In the genomic region with DNA sequence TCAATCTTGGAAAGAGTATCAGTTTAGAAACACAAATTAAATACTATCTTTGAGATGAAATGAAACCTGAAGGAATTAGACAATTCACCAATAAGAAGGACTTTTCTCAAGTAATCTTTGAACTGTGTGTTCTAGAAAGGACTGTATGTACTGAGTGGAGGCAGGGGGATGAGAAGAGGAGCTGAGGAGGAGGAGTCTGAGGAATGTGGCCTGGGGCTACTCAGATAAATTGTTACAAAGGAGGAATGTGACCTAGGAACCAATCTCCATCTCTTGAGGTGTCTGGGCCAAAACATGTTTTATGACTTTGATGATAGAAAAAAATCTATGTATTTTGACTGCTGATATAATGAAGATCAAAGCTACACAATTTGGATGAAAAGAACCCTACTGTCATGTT, we compare ENCODE assay signal across 23 cellular contexts.
DNase-seq lines count a peak whose midpoint lies in the region; ATAC-seq and TF ChIP-seq lines count a peak whose summit lies in the region.
"Had no signal": no experiment of that assay in that cellular context is flagged by ENCODE, and none has a peak within 500 bp of the region (broad histone marks: within the 10 kb centered on the region; RNA-seq: fewer than 3 reads in every experiment).

No MANE protein-coding gene starts in this region.

- H3K9me2 ChIP-seq in hepatocyte (replicated peaks; ENCODE audit: insufficient read depth) = no peaks in the 10 kb centered on the region

- ATAC-seq in IMR-90 (ENCODE audit: low read depth) = no peak
- ATAC-seq in lower lobe of right lung = no peak
- ATAC-seq in HG02763 (IDR thresholded peaks at IDR 0.05; ENCODE audit: unreplicated experiment) = no peak
- no peak for ATAC-seq in natural killer cell treated with Interleukin-12 subunit alpha and Interleukin-12 subunit beta and Interleukin-15 and Interleukin-18, amount 100 ng/mL, for 72 hours
- ATAC-seq: gastroesophageal sphincter had no signal

- intact Hi-C loops in IMR-90 (cut with micrococcal nuclease) (loop anchor here (5.0 kb wide), 2 partner anchors 50 to 120 kb away; no protein-coding TSS in a partner anchor), lower lobe of right lung (cut with DNase I) (no loop called here), tibial artery (cut with DNase I; ENCODE audit: low total_unique reads) (no loop called here)

- H3F3A ChIP-seq in neural progenitor cell (ENCODE audit: low read depth) = no peaks in the 10 kb centered on the region

- in situ Hi-C loops in IMR-90 (cut with MboI; ENCODE audit: low sequenced_read_pairs) = no loop called here

- no peak overlapping the region for H3K18ac ChIP-seq in IMR-90 (ENCODE audit: low read depth, low read length)

- H3K4me1 ChIP-seq in BLaER1 treated with 17β-estradiol and CSF1 and Interleukin-3, amounts not matched to agents 10 nM and 100 nM = peaks cover 42 to 97% (median 89%) of the 10 kb centered on the region in 10 experiments
- H3K4me1 ChIP-seq in IMR-90 (ENCODE audit: control insufficient read depth, insufficient read depth, low read length) (peaks cover 4% of the 10 kb centered on the region), hepatocyte (ENCODE audit: insufficient read depth) (peaks cover 39% of the 10 kb centered on the region), neural progenitor cell (no peaks in the 10 kb centered on the region), lower lobe of right lung (peaks cover 6% of the 10 kb centered on the region), tibial artery (peaks cover 0 to 42% (median 29%) of the 10 kb centered on the region in 4 donors)

- DNase-seq in IMR-90 (no peak), hepatocyte (ENCODE audit: low spot score) (no peak), neural progenitor cell (ENCODE audit: low spot score) (no peak), lower lobe of right lung (no peak), tibial artery (no peak)
- DNase-seq in natural killer cell treated with Interleukin-12 subunit alpha and Interleukin-12 subunit beta and Interleukin-15 and Interleukin-18, amount 100 ng/mL, for 72 hours (ENCODE audit: low spot score) = no peak
- DNase-seq: activated CD4-positive, alpha-beta T cell treated with anti-CD3 and anti-CD28 coated beads, Interleukin-2, amount 10 ng/mL, durations not matched to agents 24 days and 14 days; activated gamma-delta T cell treated with Interleukin-2 at 50 U/mL for 16 hours; activated T-cell treated with anti-CD3 and anti-CD28 coated beads, Interleukin-2, amount 50 U/mL, for 24 hours; H7; NCI-H1105 treated with DMSO at 0.1 percent for 48 hours; NCI-H2029 treated with DMSO at 0.1 percent for 48 hours; NCI-H2227 treated with DMSO at 0.1 percent for 48 hours; NCI-H526 treated with DMSO at 0.1 percent for 48 hours; nucleus accumbens; SHP77 treated with DMSO at 0.1 percent for 48 hours; upper lobe of left lung; WERI-Rb-1 had no signal

- TF ChIP-seq CTCF in IMR-90 (conservative IDR thresholded peaks at IDR 0.05; ENCODE audit: low read depth, low read length) (no peak), hepatocyte (IDR thresholded peaks at IDR 0.05; ENCODE audit: poor library complexity) (no peak), neural progenitor cell (IDR thresholded peaks at IDR 0.05) (no peak), lower lobe of right lung (IDR thresholded peaks at IDR 0.05) (no peak), tibial artery (IDR thresholded peaks at IDR 0.05) (no peak)

- H3K56ac ChIP-seq in IMR-90 (ENCODE audit: extremely low read depth, insufficient read depth, low read length) = no peak overlapping the region

- H4K91ac ChIP-seq in IMR-90 (ENCODE audit: insufficient read depth, low read depth, low read length) = no peak overlapping the region

- no peak overlapping the region for H4K5ac ChIP-seq in IMR-90 (ENCODE audit: low read depth, low read length)

- 0 out of 2 replicates have a peak overlapping the region, but pooled peaks have one; percentile 43 for H3K4ac ChIP-seq in IMR-90 (ENCODE audit: low read depth, low read length)

- H3K27me3 Mint-ChIP-seq in neural progenitor cell (ENCODE audit: insufficient read depth, low read depth) = no peaks in the 10 kb centered on the region
- peaks cover 22 to 58% of the 10 kb centered on the region in 2 donors for H3K27me3 Mint-ChIP-seq in natural killer cell treated with Interleukin-12 subunit alpha and Interleukin-12 subunit beta and Interleukin-15 and Interleukin-18, amount 100 ng/mL, for 72 hours
- H3K27me3 Mint-ChIP-seq: activated CD4-positive, alpha-beta T cell treated with anti-CD3 and anti-CD28 coated beads, Interleukin-2, amount 10 ng/mL, durations not matched to agents 24 days and 14 days; activated T-cell treated with anti-CD3 and anti-CD28 coated beads, Interleukin-2, amount 50 U/mL, for 24 hours had no signal

- H3K23ac ChIP-seq in IMR-90 (ENCODE audit: low read depth, low read length) = no peak overlapping the region

- BruUV-seq in IMR-90 (replicated peaks; lab: Mats Ljungman, UMichigan) = no TSS peak

- H2AFZ ChIP-seq in IMR-90 (replicated peaks; ENCODE audit: low read length, poor library complexity) (no peak overlapping the region), hepatocyte (no peak overlapping the region), neural progenitor cell (replicated peaks) (peak overlapping the region; percentile 56)

- no peaks in the 10 kb centered on the region for H3K79me1 ChIP-seq in IMR-90 (ENCODE audit: low read depth in 1 of 2, low read length in 2 of 2)

- no peaks in the 10 kb centered on the region for H3K9me1 ChIP-seq in IMR-90 (ENCODE audit: insufficient read depth, low read length)

- H3K27ac Mint-ChIP-seq in neural progenitor cell = no peak overlapping the region
- H3K27ac Mint-ChIP-seq in natural killer cell treated with Interleukin-12 subunit alpha and Interleukin-12 subunit beta and Interleukin-15 and Interleukin-18, amount 100 ng/mL, for 72 hours = no peak overlapping the region
- H3K27ac Mint-ChIP-seq: activated CD4-positive, alpha-beta T cell treated with anti-CD3 and anti-CD28 coated beads, Interleukin-2, amount 10 ng/mL, durations not matched to agents 24 days and 14 days; activated T-cell treated with anti-CD3 and anti-CD28 coated beads, Interleukin-2, amount 50 U/mL, for 24 hours had no signal

- H3K9me3 ChIP-seq in BLaER1 treated with 17β-estradiol and CSF1 and Interleukin-3, amounts not matched to agents 10 nM and 100 nM (replicated peaks in 1 of 11) = peaks cover 4 to 37% (median 22%) of the 10 kb centered on the region in 11 experiments; a peak in 20 of 22 replicates
- H3K9me3 ChIP-seq in IMR-90 (ENCODE audit: control insufficient read depth, insufficient read depth, low read length) (no peaks in the 10 kb centered on the region), hepatocyte (ENCODE audit: low read depth) (no peaks in the 10 kb centered on the region), neural progenitor cell (ENCODE audit: low read depth) (no peaks in the 10 kb centered on the region), lower lobe of right lung (no peaks in the 10 kb centered on the region), tibial artery (no peaks in the 10 kb centered on the region)
- H3K9me3 ChIP-seq: gastroesophageal sphincter, upper lobe of left lung had no signal

- POLR2A ChIA-PET in IMR-90 (lab: Charles Lee; ENCODE audit: unreplicated experiment) = no interaction called here

- peak overlapping the region in 6 of 11 experiments; percentile 9 to 71 (median 54); a peak in 13 of 22 replicates for H3K27ac ChIP-seq in BLaER1 treated with 17β-estradiol and CSF1 and Interleukin-3, amounts not matched to agents 10 nM and 100 nM
- no peak overlapping the region for H3K27ac ChIP-seq in IMR-90 (ENCODE audit: insufficient read depth, low read length)
- H3K27ac ChIP-seq in hepatocyte = peak overlapping the region; percentile 81
- H3K27ac ChIP-seq in neural progenitor cell = no peak overlapping the region
- H3K27ac ChIP-seq in lower lobe of right lung = no peak overlapping the region
- no peak overlapping the region for H3K27ac ChIP-seq in tibial artery
- H3K27ac ChIP-seq: gastroesophageal sphincter, upper lobe of left lung, WERI-Rb-1 had no signal

- no peaks in the 10 kb centered on the region; a peak in 1 of 22 replicates for H3K36me3 ChIP-seq in BLaER1 treated with 17β-estradiol and CSF1 and Interleukin-3, amounts not matched to agents 10 nM and 100 nM
- H3K36me3 ChIP-seq in IMR-90 (ENCODE audit: control insufficient read depth, insufficient read depth, low read length) = no peaks in the 10 kb centered on the region
- no peaks in the 10 kb centered on the region for H3K36me3 ChIP-seq in hepatocyte (replicated peaks; ENCODE audit: insufficient read depth, low read depth)
- H3K36me3 ChIP-seq in neural progenitor cell = no peaks in the 10 kb centered on the region
- no peaks in the 10 kb centered on the region for H3K36me3 ChIP-seq in lower lobe of right lung
- no peaks in the 10 kb centered on the region for H3K36me3 ChIP-seq in tibial artery
- H3K36me3 ChIP-seq: gastroesophageal sphincter, upper lobe of left lung, WERI-Rb-1 had no signal

- H3K4me3 Mint-ChIP-seq in neural progenitor cell = no peak overlapping the region
- no peak overlapping the region for H3K4me3 Mint-ChIP-seq in natural killer cell treated with Interleukin-12 subunit alpha and Interleukin-12 subunit beta and Interleukin-15 and Interleukin-18, amount 100 ng/mL, for 72 hours
- H3K4me3 Mint-ChIP-seq: activated CD4-positive, alpha-beta T cell treated with anti-CD3 and anti-CD28 coated beads, Interleukin-2, amount 10 ng/mL, durations not matched to agents 24 days and 14 days; activated T-cell treated with anti-CD3 and anti-CD28 coated beads, Interleukin-2, amount 50 U/mL, for 24 hours; brain had no signal

- peak overlapping the region in 10 of 11 experiments; percentile 31 to 90 (median 69); a peak in 19 of 22 replicates for H3K4me2 ChIP-seq in BLaER1 treated with 17β-estradiol and CSF1 and Interleukin-3, amounts not matched to agents 10 nM and 100 nM
- H3K4me2 ChIP-seq in IMR-90 (ENCODE audit: low read depth, low read length) = no peak overlapping the region
- peak overlapping the region; percentile 11 for H3K4me2 ChIP-seq in hepatocyte
- no peak overlapping the region for H3K4me2 ChIP-seq in neural progenitor cell

- no peak overlapping the region; the same call in 1 of the 2 replicates for H2BK20ac ChIP-seq in IMR-90 (ENCODE audit: low read depth, low read length)

- H3K79me2 ChIP-seq in hepatocyte = no peaks in the 10 kb centered on the region
- no peaks in the 10 kb centered on the region for H3K79me2 ChIP-seq in neural progenitor cell (ENCODE audit: low read depth)

- no peaks in the 10 kb centered on the region for H3K27me3 ChIP-seq in BLaER1 treated with 17β-estradiol and CSF1 and Interleukin-3, amounts not matched to agents 10 nM and 100 nM
- H3K27me3 ChIP-seq in IMR-90 (ENCODE audit: control insufficient read depth, insufficient read depth, low read length) = no peaks in the 10 kb centered on the region
- no peaks in the 10 kb centered on the region for H3K27me3 ChIP-seq in hepatocyte
- no peaks in the 10 kb centered on the region for H3K27me3 ChIP-seq in neural progenitor cell
- no peaks in the 10 kb centered on the region for H3K27me3 ChIP-seq in lower lobe of right lung (ENCODE audit: low read depth)
- H3K27me3 ChIP-seq in tibial artery = no peaks in the 10 kb centered on the region
- H3K27me3 ChIP-seq: gastroesophageal sphincter, upper lobe of left lung had no signal

- dilution Hi-C loops in IMR-90 (cut with HindIII; ENCODE audit: low sequenced_read_pairs, unreplicated experiment) = no loop called here

- no peak overlapping the region for H2AK5ac ChIP-seq in IMR-90 (ENCODE audit: low read depth, low read length)

- no peak overlapping the region for H4K8ac ChIP-seq in IMR-90 (ENCODE audit: low read depth in 2 of 2, low read length in 2 of 2)

- CTCF ChIA-PET in IMR-90 (lab: Yijun Ruan, JAX) = interaction anchor here (0.5 kb wide), 1 partner anchor 48 kb away, joined by 6 read pairs; no protein-coding TSS in a partner anchor

- peak overlapping the region in 1 of 10 experiments; percentile 12; a peak in 1 of 20 replicates for H3K4me3 ChIP-seq in BLaER1 treated with 17β-estradiol and CSF1 and Interleukin-3, amounts not matched to agents 10 nM and 100 nM
- H3K4me3 ChIP-seq in IMR-90 (ENCODE audit: insufficient read depth, low read depth, low read length) (no peak overlapping the region), hepatocyte (no peak overlapping the region), neural progenitor cell (no peak overlapping the region), lower lobe of right lung (no peak overlapping the region), tibial artery (no peak overlapping the region)
- H3K4me3 ChIP-seq: gastroesophageal sphincter, skin epidermis, upper lobe of left lung had no signal

- no peak for TF ChIP-seq RAD21 in IMR-90 (IDR thresholded peaks at IDR 0.05; ENCODE audit: low read length)

- no peaks in the 10 kb centered on the region for H3K36me3 Mint-ChIP-seq in neural progenitor cell
- no peaks in the 10 kb centered on the region for H3K36me3 Mint-ChIP-seq in natural killer cell treated with Interleukin-12 subunit alpha and Interleukin-12 subunit beta and Interleukin-15 and Interleukin-18, amount 100 ng/mL, for 72 hours
- H3K36me3 Mint-ChIP-seq: brain had no signal

- no peaks in the 10 kb centered on the region for H4K20me1 ChIP-seq in BLaER1 treated with 17β-estradiol and CSF1 and Interleukin-3, amounts not matched to agents 10 nM and 100 nM
- no peaks in the 10 kb centered on the region for H4K20me1 ChIP-seq in IMR-90 (ENCODE audit: insufficient read depth, low read length)
- H4K20me1 ChIP-seq in hepatocyte (ENCODE audit: insufficient read depth, poor library complexity, severe bottlenecking) = no peaks in the 10 kb centered on the region
- H4K20me1 ChIP-seq in neural progenitor cell (ENCODE audit: low read depth) = no peaks in the 10 kb centered on the region

- H3K9me3 Mint-ChIP-seq in neural progenitor cell = no peaks in the 10 kb centered on the region
- H3K9me3 Mint-ChIP-seq in natural killer cell treated with Interleukin-12 subunit alpha and Interleukin-12 subunit beta and Interleukin-15 and Interleukin-18, amount 100 ng/mL, for 72 hours = no peaks in the 10 kb centered on the region
- H3K9me3 Mint-ChIP-seq: activated T-cell treated with anti-CD3 and anti-CD28 coated beads, Interleukin-2, amount 50 U/mL, for 24 hours had no signal

- peak overlapping the region in 3 of 11 experiments; percentile 13 to 54 (median 32); a peak in 4 of 22 replicates for H3K9ac ChIP-seq in BLaER1 treated with 17β-estradiol and CSF1 and Interleukin-3, amounts not matched to agents 10 nM and 100 nM
- H3K9ac ChIP-seq in IMR-90 (ENCODE audit: low read depth, low read length) = no peak overlapping the region
- no peak overlapping the region for H3K9ac ChIP-seq in neural progenitor cell

- H2BK120ac ChIP-seq in IMR-90 (ENCODE audit: low read depth, low read length) = no peak overlapping the region

- no peak overlapping the region for H2AK9ac ChIP-seq in IMR-90 (replicated peaks; ENCODE audit: low read depth, low read length, poor library complexity)

- H2BK5ac ChIP-seq in IMR-90 (ENCODE audit: low read depth, low read length, poor library complexity, severe bottlenecking) = no peak overlapping the region

- peaks cover 7% of the 10 kb centered on the region for H3K4me1 Mint-ChIP-seq in neural progenitor cell
- no peaks in the 10 kb centered on the region for H3K4me1 Mint-ChIP-seq in natural killer cell treated with Interleukin-12 subunit alpha and Interleukin-12 subunit beta and Interleukin-15 and Interleukin-18, amount 100 ng/mL, for 72 hours (ENCODE audit: low read depth in 2 of 2)

- no peak overlapping the region; the same call in 1 of the 2 replicates for H3K14ac ChIP-seq in IMR-90 (replicated peaks; ENCODE audit: low read depth, low read length)

- no peak overlapping the region for H2BK15ac ChIP-seq in IMR-90 (ENCODE audit: low read depth, low read length)

- no peak for TF ChIP-seq POLR2A in IMR-90 (IDR thresholded peaks at IDR 0.05; ENCODE audit: low read depth, low read length)

Comparison
In these comparisons a context has a peak if more than half of its experiments do, and no peak if none do; other contexts are left out.
1. H3K27ac ChIP-seq: peak in BLaER1 treated with 17β-estradiol and CSF1 and Interleukin-3, amounts not matched to agents 10 nM and 100 nM (6 of 11) and hepatocyte (single experiment); none in IMR-90 (single experiment), neural progenitor cell (single experiment), lower lobe of right lung (single experiment) and tibial artery (0 of 2).
2. H3K4me2 ChIP-seq: peak in BLaER1 treated with 17β-estradiol and CSF1 and Interleukin-3, amounts not matched to agents 10 nM and 100 nM (10 of 11) and hepatocyte (single experiment); none in IMR-90 (single experiment) and neural progenitor cell (single experiment).